In the genomic region with DNA sequence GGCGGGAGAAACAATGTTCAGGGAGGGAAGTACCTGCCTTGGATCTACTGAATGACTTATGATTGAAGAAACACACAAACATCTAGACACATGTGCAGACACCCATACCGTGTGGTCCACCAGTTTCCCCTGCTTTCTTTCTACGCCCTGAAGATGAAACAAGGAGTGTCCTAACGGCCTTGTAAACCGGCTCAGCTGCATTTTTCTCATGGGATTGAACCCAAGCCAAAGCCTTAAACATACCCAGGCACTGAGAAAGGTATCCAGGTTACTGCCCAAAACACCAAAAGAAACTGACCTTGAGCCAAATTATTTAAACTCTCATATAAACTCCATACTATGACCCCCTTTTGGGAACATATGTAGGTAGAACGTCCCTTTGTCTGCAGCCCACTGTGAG, we compare ENCODE assay signal across 17 cellular contexts.
DNase-seq lines count a peak whose midpoint lies in the region; TF ChIP-seq lines count a peak whose summit lies in the region.
"Had no signal": no experiment of that assay in that cellular context is flagged by ENCODE, and none has a peak within 500 bp of the region (broad histone marks: within the 10 kb centered on the region; RNA-seq: fewer than 3 reads in every experiment).

No MANE protein-coding gene starts in this region.

- no peaks in the 10 kb centered on the region for H3K36me3 ChIP-seq in mammary epithelial cell (ENCODE audit: insufficient read depth, low read length)

- no peaks in the 10 kb centered on the region for H4K20me1 ChIP-seq in mammary epithelial cell (ENCODE audit: insufficient read depth, low read length)

- H3K79me2 ChIP-seq in mammary epithelial cell (ENCODE audit: insufficient read depth, low read length) = no peaks in the 10 kb centered on the region

- no peak for TF ChIP-seq CTCF in LNCaP clone FGC (IDR thresholded peaks at IDR 0.05; ENCODE audit: control insufficient read depth, extremely low read depth, insufficient read depth)
- no peak for TF ChIP-seq CTCF in mammary epithelial cell (conservative IDR thresholded peaks at IDR 0.05 in 1 of 2, IDR thresholded peaks at IDR 0.05 in 1 of 2; ENCODE audit: extremely low read depth in 1 of 2, insufficient read depth in 1 of 2, low read depth in 1 of 2, low read length in 2 of 2)

- H2AFZ ChIP-seq in mammary epithelial cell (ENCODE audit: low read depth, low read length) = no peak overlapping the region

- dilution Hi-C loops in mammary epithelial cell (cut with HindIII; ENCODE audit: low sequenced_read_pairs) = no loop called here

- H3K27me3 ChIP-seq in mammary epithelial cell (ENCODE audit: insufficient read depth, low read length) = no peaks in the 10 kb centered on the region

- CTCF ChIA-PET in mammary epithelial cell (lab: Charles Lee; ENCODE audit: low non-redundant PET) = no interaction called here

- no peaks in the 10 kb centered on the region for H3K4me1 ChIP-seq in mammary epithelial cell (ENCODE audit: insufficient read depth, low read length)

- no TSS peak for BruUV-seq in mammary epithelial cell (replicated peaks; lab: Mats Ljungman, UMichigan)

- intact Hi-C loops in mammary epithelial cell (cut with micrococcal nuclease) = no loop called here

- H3K4me2 ChIP-seq in mammary epithelial cell (ENCODE audit: insufficient read depth, low read depth, low read length) = no peak overlapping the region

- no peaks in the 10 kb centered on the region for H3K9me3 ChIP-seq in mammary epithelial cell (replicated peaks; ENCODE audit: insufficient read depth, low read length)

- in situ Hi-C loops in mammary epithelial cell (cut with MboI; ENCODE audit: low sequenced_read_pairs in 2 of 2) = no loop called here

- H3K4me3 ChIP-seq in LNCaP clone FGC (ENCODE audit: low read depth, low read length) (no peak overlapping the region), mammary epithelial cell (replicated peaks in 1 of 3; ENCODE audit: insufficient read depth in 1 of 3, low read depth in 2 of 3, low read length in 3 of 3) (no peak overlapping the region)

- WGBS in mammary epithelial cell (ENCODE audit: low coverage, missing lambda C conversion rate) = 2% methylated on average over 6 of the region's 6 CpGs

- DNase-seq in ELF-1 (ENCODE audit: low read depth, low spot score) (peak; percentile 2), LNCaP clone FGC (ENCODE audit: low read depth) (peak; percentile 33), mammary epithelial cell (peak; percentile 6), islet precursor cell (peak; percentile 62), T1000 (lab: John Stamatoyannopoulos, UW) (no peak), NCI-H1092 (lab: John Stamatoyannopoulos, UW) (no peak)
- DNase-seq in activated naive CD4-positive, alpha-beta T cell treated with Interleukin-2 at 50 U/mL for 16 hours = no peak
- DNase-seq: CD8-positive, alpha-beta memory T cell; GDM1; GOT3; KG1; NCI-H1105 treated with DMSO at 0.1 percent for 48 hours; NCI-H2081; NCI-H2171; NCI-H526; SHP77 had no signal

- H3K9ac ChIP-seq in mammary epithelial cell (ENCODE audit: insufficient read depth, low read length) = no peak overlapping the region

- H3K27ac ChIP-seq in mammary epithelial cell (ENCODE audit: insufficient read depth, low read depth, low read length) = no peak overlapping the region
- H3K27ac ChIP-seq: C4-2B had no signal

Comparison
In these comparisons a context has a peak if more than half of its experiments do, and no peak if none do; other contexts are left out.
1. DNase-seq: peak in ELF-1 (single experiment), LNCaP clone FGC (single experiment), mammary epithelial cell (single experiment) and islet precursor cell (single experiment); none in activated naive CD4-positive, alpha-beta T cell treated with Interleukin-2 at 50 U/mL for 16 hours (single experiment), T1000 (single experiment) and NCI-H1092 (single experiment).